Comparison of ENCODE assay signal across 12 cellular contexts in the genomic region with DNA sequence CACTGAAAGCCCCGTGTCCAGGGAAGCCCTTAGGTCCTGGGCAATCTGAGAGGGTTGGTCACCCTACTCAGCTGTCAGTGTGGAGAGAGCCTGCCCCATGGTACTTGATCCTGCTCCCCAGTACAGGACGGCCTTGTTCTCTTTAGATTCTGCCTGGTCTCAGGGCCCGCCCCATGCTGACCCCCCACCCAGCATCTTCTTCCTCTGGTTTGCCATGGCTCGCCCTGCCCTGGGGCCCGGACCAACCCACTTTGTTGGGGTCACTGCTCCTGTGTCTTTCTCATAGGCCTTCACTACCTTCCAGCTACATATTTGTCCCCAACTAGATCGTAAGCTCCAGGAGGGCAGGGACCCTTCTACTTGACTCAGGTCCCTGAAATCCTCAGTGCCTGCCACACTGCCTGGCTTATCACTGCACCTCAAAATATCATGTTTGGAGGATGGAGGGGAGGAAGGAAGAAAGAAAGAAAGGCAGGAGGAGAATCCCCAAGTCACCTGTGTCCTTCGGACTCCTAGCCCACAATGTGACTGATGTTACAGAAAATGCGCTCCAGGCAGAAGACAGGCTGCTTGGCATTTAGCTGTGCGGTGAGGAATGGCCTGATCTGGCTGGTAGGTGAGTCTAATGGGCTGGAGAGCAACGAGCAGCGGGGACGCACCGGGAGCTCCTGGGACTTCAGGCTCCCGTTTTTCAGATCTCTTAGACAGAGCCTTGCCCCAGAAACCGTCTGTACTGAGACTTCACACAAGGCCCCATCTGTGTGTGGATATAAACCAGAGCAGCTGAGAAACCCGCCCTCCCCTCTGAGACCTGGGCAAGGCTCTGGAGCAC.
DNase-seq lines count a peak whose midpoint lies in the region; ATAC-seq and TF ChIP-seq lines count a peak whose summit lies in the region.
"Had no signal": no experiment of that assay in that cellular context is flagged by ENCODE, and none has a peak within 500 bp of the region (broad histone marks: within the 10 kb centered on the region; RNA-seq: fewer than 3 reads in every experiment).

No MANE protein-coding gene starts in this region.

- H2AFZ ChIP-seq in ACC112 (ENCODE audit: low read length, unreplicated experiment), result no peak overlapping the region

- peak overlapping the region; percentile 57 for H3K4me3 Mint-ChIP-seq in glutamatergic neuron (ENCODE audit: unreplicated experiment)
- H3K4me3 Mint-ChIP-seq in stimulated activated naive CD8-positive, alpha-beta T cell treated with anti-CD3 and anti-CD28 coated beads, Interleukin-15, amount 100 ng/mL, for 72 hours, result no peak overlapping the region

- no peak for ATAC-seq in stimulated activated naive CD8-positive, alpha-beta T cell treated with anti-CD3 and anti-CD28 coated beads, Interleukin-15, amount 100 ng/mL, for 72 hours
- ATAC-seq in HG03095 (IDR thresholded peaks at IDR 0.05; ENCODE audit: unreplicated experiment), result no peak

- no peaks in the 10 kb centered on the region for H3K36me3 ChIP-seq in ACC112 (ENCODE audit: insufficient read depth, low read length)
- H3K36me3 ChIP-seq in WERI-Rb-1, result no peaks in the 10 kb centered on the region
- H3K36me3 ChIP-seq: cardiac muscle cell had no signal

- H3K79me2 ChIP-seq in ACC112 (ENCODE audit: control insufficient read depth, insufficient read depth, low read length, unreplicated experiment), result no peaks in the 10 kb centered on the region

- H3K27ac Mint-ChIP-seq in glutamatergic neuron (ENCODE audit: unreplicated experiment), result peak overlapping the region; percentile 86
- no peak overlapping the region for H3K27ac Mint-ChIP-seq in stimulated activated naive CD8-positive, alpha-beta T cell treated with anti-CD3 and anti-CD28 coated beads, Interleukin-15, amount 100 ng/mL, for 72 hours

- H3K27ac ChIP-seq in ACC112 (ENCODE audit: low read depth, low read length), result peak overlapping the region; percentile 74
- H3K27ac ChIP-seq in WERI-Rb-1, result peak overlapping the region; percentile 58
- H3K27ac ChIP-seq: cardiac muscle cell had no signal

- H3K4me3 ChIP-seq in ACC112 (ENCODE audit: low read depth, low read length) (no peak overlapping the region), WERI-Rb-1 (ENCODE audit: low read depth, low read length) (peak overlapping the region; percentile 13; the same call in 1 of the 2 replicates)
- H3K4me3 ChIP-seq: cardiac muscle cell had no signal

- H3K9me3 ChIP-seq in WERI-Rb-1 (ENCODE audit: severe bottlenecking), result peaks cover 5% of the 10 kb centered on the region

- H3K27me3 ChIP-seq in ACC112 (ENCODE audit: insufficient read depth, low read length), result no peaks in the 10 kb centered on the region
- H3K27me3 ChIP-seq in WERI-Rb-1 (ENCODE audit: insufficient read depth, low read depth, severe bottlenecking), result no peaks in the 10 kb centered on the region
- H3K27me3 ChIP-seq: cardiac muscle cell had no signal

- H3K4me1 Mint-ChIP-seq in glutamatergic neuron (ENCODE audit: low read depth, unreplicated experiment), result peaks cover 28% of the 10 kb centered on the region
- H3K4me1 Mint-ChIP-seq in stimulated activated naive CD8-positive, alpha-beta T cell treated with anti-CD3 and anti-CD28 coated beads, Interleukin-15, amount 100 ng/mL, for 72 hours, result peaks cover 6% of the 10 kb centered on the region

- TF ChIP-seq CTCF in WERI-Rb-1 (IDR thresholded peaks at IDR 0.05; ENCODE audit: low read depth, low read length) (no peak), glutamatergic neuron (IDR thresholded peaks at IDR 0.05; ENCODE audit: partially characterized antibody, unreplicated experiment) (no peak)

- peaks cover 15% of the 10 kb centered on the region for H3K4me1 ChIP-seq in ACC112 (ENCODE audit: control insufficient read depth, insufficient read depth, low read length, unreplicated experiment)

- no peaks in the 10 kb centered on the region for H3K36me3 Mint-ChIP-seq in glutamatergic neuron (ENCODE audit: unreplicated experiment)

- DNase-seq in WERI-Rb-1 (no peak), glutamatergic neuron (no peak), posterior vena cava (ENCODE audit: low spot score) (peak; percentile 68), SIG-M5 (lab: John Stamatoyannopoulos, UW) (no peak), NCI-H2107 (lab: John Stamatoyannopoulos, UW) (no peak)
- DNase-seq in stimulated activated naive CD8-positive, alpha-beta T cell treated with anti-CD3 and anti-CD28 coated beads, Interleukin-15, amount 100 ng/mL, for 72 hours, result no peak
- DNase-seq: activated CD4-positive, alpha-beta T cell treated with anti-CD3 and anti-CD28 coated beads, Interleukin-2, amount 50 U/mL, for 4 hours; activated naive CD4-positive, alpha-beta T cell treated with Interleukin-2 at 50 U/mL for 16 hours; NCI-H1105 treated with DMSO at 0.1 percent for 48 hours had no signal

- H3K27me3 Mint-ChIP-seq in glutamatergic neuron (ENCODE audit: unreplicated experiment), result peaks cover 14% of the 10 kb centered on the region
- peaks cover 21% of the 10 kb centered on the region for H3K27me3 Mint-ChIP-seq in stimulated activated naive CD8-positive, alpha-beta T cell treated with anti-CD3 and anti-CD28 coated beads, Interleukin-15, amount 100 ng/mL, for 72 hours

- intact Hi-C loops in posterior vena cava (cut with DNase I), result loop anchor here in 1 of 2 donors (10.0 kb wide), 1 partner anchor 79 kb away; no protein-coding TSS in a partner anchor

- peaks cover 12% of the 10 kb centered on the region for H3K9me3 Mint-ChIP-seq in glutamatergic neuron (ENCODE audit: unreplicated experiment)
- H3K9me3 Mint-ChIP-seq in stimulated activated naive CD8-positive, alpha-beta T cell treated with anti-CD3 and anti-CD28 coated beads, Interleukin-15, amount 100 ng/mL, for 72 hours, result no peaks in the 10 kb centered on the region
